Comparison of ENCODE assay signal across 1 cellular context in genomic region chr1:182817802-182818201, GRCh38.
TF ChIP-seq lines count a peak whose summit lies in the region.

No MANE protein-coding gene starts in this region.

TF ChIP-seq in GM12878, 131 proteins besides CTCF, POLR2A, EP300 and RAD21 (continued from another document):
- TF ChIP-seq, protein P1, sequence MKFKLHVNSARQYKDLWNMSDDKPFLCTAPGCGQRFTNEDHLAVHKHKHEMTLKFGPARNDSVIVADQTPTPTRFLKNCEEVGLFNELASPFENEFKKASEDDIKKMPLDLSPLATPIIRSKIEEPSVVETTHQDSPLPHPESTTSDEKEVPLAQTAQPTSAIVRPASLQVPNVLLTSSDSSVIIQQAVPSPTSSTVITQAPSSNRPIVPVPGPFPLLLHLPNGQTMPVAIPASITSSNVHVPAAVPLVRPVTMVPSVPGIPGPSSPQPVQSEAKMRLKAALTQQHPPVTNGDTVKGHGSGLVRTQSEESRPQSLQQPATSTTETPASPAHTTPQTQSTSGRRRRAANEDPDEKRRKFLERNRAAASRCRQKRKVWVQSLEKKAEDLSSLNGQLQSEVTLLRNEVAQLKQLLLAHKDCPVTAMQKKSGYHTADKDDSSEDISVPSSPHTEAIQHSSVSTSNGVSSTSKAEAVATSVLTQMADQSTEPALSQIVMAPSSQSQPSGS (IDR thresholded peaks at IDR 0.05; ENCODE audit: low read length) = no peak
- TF ChIP-seq EZH2 (IDR thresholded peaks at IDR 0.05; ENCODE audit: borderline replicate concordance, control insufficient read depth, low read depth, low read length) (no peak), GATAD2B (conservative IDR thresholded peaks at IDR 0.05; ENCODE audit: low read depth) (no peak), MYB (IDR thresholded peaks at IDR 0.05; ENCODE audit: borderline replicate concordance, low read depth, low read length) (no peak), HDGF (IDR thresholded peaks at IDR 0.05) (no peak), FOXM1 (IDR thresholded peaks at IDR 0.05; ENCODE audit: low read depth, low read length) (no peak), SIN3A (IDR thresholded peaks at IDR 0.05; ENCODE audit: low read depth, low read length) (no peak), POLR2AphosphoS2 (IDR thresholded peaks at IDR 0.05; ENCODE audit: low read depth, low read length) (no peak), SREBF1 (IDR thresholded peaks at IDR 0.05; ENCODE audit: low read length) (no peak), NR2C2 (IDR thresholded peaks at IDR 0.05; ENCODE audit: borderline replicate concordance, control insufficient read depth, insufficient read length, low read depth) (no peak), RELA (IDR thresholded peaks at IDR 0.05; ENCODE audit: borderline replicate concordance, partially characterized antibody) (no peak)
